ENCODE assay signal across 9 cellular contexts in genomic region chr7:151368136-151368571, GRCh38. TPM values are rescaled to one million over a fixed set of nuclear protein-coding genes. Genes with fewer than 3 reads are reported as not detected.
DNase-seq lines count a peak whose midpoint lies in the region; ATAC-seq and TF ChIP-seq lines count a peak whose summit lies in the region.
"Had no signal": no experiment of that assay in that cellular context is flagged by ENCODE, and none has a peak within 500 bp of the region (broad histone marks: within the 10 kb centered on the region; RNA-seq: fewer than 3 reads in every experiment).

No MANE protein-coding gene starts in this region.

- peak; percentile 97 for TF ChIP-seq CTCF in BE2C (IDR thresholded peaks at IDR 0.05; ENCODE audit: low read depth, low read length)
- TF ChIP-seq CTCF in colonic mucosa (IDR thresholded peaks at IDR 0.05): peak; percentile 95
- peak; percentile 95 to 98 (median 97) for TF ChIP-seq CTCF in right lobe of liver (IDR thresholded peaks at IDR 0.05)

- no peak overlapping the region for H3K9ac ChIP-seq in colonic mucosa (ENCODE audit: low read depth in 2 of 2, low read length in 2 of 2)

- H3K4me1 ChIP-seq in BE2C: peaks cover 2% of the 10 kb centered on the region; the same call in 1 of the 2 replicates
- peaks cover 5% of the 10 kb centered on the region for H3K4me1 ChIP-seq in colonic mucosa
- H3K4me1 ChIP-seq in right lobe of liver: peaks cover 0 to 11% (median 0%) of the 10 kb centered on the region in 4 donors

- no peak overlapping the region for H3K4me3 ChIP-seq in BE2C (ENCODE audit: low read depth, low read length)
- no peak overlapping the region for H3K4me3 ChIP-seq in colonic mucosa
- H3K4me3 ChIP-seq in right lobe of liver: no peak overlapping the region

- intact Hi-C loops in activated CD4-positive, alpha-beta T cell treated with anti-CD3 and anti-CD28 coated beads for 36 hours (cut with DNase I, micrococcal nuclease): loop anchor here (1.0 to 10.0 kb wide), 4 partner anchors 53 to 391 kb away; no protein-coding TSS in a partner anchor
- intact Hi-C loops in colonic mucosa (cut with DNase I): loop anchor here (5.0 kb wide), 1 partner anchor 394 kb away; no protein-coding TSS in a partner anchor
- intact Hi-C loops in right lobe of liver (cut with DNase I): no loop called here

- no peaks in the 10 kb centered on the region for H3K36me3 ChIP-seq in BE2C
- H3K36me3 ChIP-seq in colonic mucosa: no peaks in the 10 kb centered on the region
- peaks cover 0 to 23% (median 9%) of the 10 kb centered on the region in 4 donors for H3K36me3 ChIP-seq in right lobe of liver

- H3K4me1 Mint-ChIP-seq in activated CD4-positive, alpha-beta T cell treated with anti-CD3 and anti-CD28 coated beads for 36 hours: peaks cover 10% of the 10 kb centered on the region

- no peak for TF ChIP-seq POLR2A in right lobe of liver (IDR thresholded peaks at IDR 0.05)

- H3K4me3 Mint-ChIP-seq in activated CD4-positive, alpha-beta T cell treated with anti-CD3 and anti-CD28 coated beads for 36 hours: no peak overlapping the region

- H3K27ac ChIP-seq in colonic mucosa (no peak overlapping the region), right lobe of liver (no peak overlapping the region)

- no peak overlapping the region for H3K27ac Mint-ChIP-seq in activated CD4-positive, alpha-beta T cell treated with anti-CD3 and anti-CD28 coated beads for 36 hours

- CTCF ChIA-PET in activated CD4-positive, alpha-beta T cell treated with anti-CD3 and anti-CD28 coated beads for 36 hours (lab: Charles Lee): interaction anchor here (0.7 to 10.3 kb wide), 15 partner anchors 10 to 493 kb away, joined by 3 to 210 read pairs (median 5); no protein-coding TSS in a partner anchor

- ATAC-seq in GM18909 (IDR thresholded peaks at IDR 0.05; ENCODE audit: poor library complexity, unreplicated experiment) (peak; percentile 98), HG03097 (IDR thresholded peaks at IDR 0.05; ENCODE audit: low FRiP score, unreplicated experiment) (peak; percentile 93), right lobe of liver (peak; percentile 99 to 100 (median 100))
- ATAC-seq in activated CD4-positive, alpha-beta T cell treated with anti-CD3 and anti-CD28 coated beads for 36 hours: peak; percentile 100

- POLR2A ChIA-PET in activated CD4-positive, alpha-beta T cell treated with anti-CD3 and anti-CD28 coated beads for 36 hours (lab: Charles Lee): interaction anchor here (0.7 kb wide), 1 partner anchor 81 kb away, joined by 4 read pairs; no protein-coding TSS in a partner anchor

- 11% methylated on average over 6 of the region's 11 CpGs for WGBS in right lobe of liver (ENCODE audit: insufficient coverage, low coverage, low lambda C conversion rate, missing lambda C conversion rate)

- H3K27me3 ChIP-seq in BE2C (no peaks in the 10 kb centered on the region), colonic mucosa (no peaks in the 10 kb centered on the region), right lobe of liver (no peaks in the 10 kb centered on the region)

- H3K27me3 Mint-ChIP-seq in activated CD4-positive, alpha-beta T cell treated with anti-CD3 and anti-CD28 coated beads for 36 hours: no peaks in the 10 kb centered on the region

- peaks cover 27% of the 10 kb centered on the region for H3K36me3 Mint-ChIP-seq in activated CD4-positive, alpha-beta T cell treated with anti-CD3 and anti-CD28 coated beads for 36 hours (ENCODE audit: low read depth)

- H3K9me3 ChIP-seq in BE2C: no peaks in the 10 kb centered on the region
- H3K9me3 ChIP-seq in colonic mucosa: no peaks in the 10 kb centered on the region
- no peaks in the 10 kb centered on the region for H3K9me3 ChIP-seq in right lobe of liver

- DNase-seq in BE2C: peak; percentile 87
- peak; percentile 85 for DNase-seq in NCI-H2227 (lab: John Stamatoyannopoulos, UW; ENCODE audit: unreplicated experiment)
- DNase-seq in activated CD4-positive, alpha-beta T cell treated with anti-CD3 and anti-CD28 coated beads for 36 hours: peak; percentile 88
- peak; percentile 85 for DNase-seq in colonic mucosa
- DNase-seq in right lobe of liver: peak; percentile 87 to 91 (median 90)
- peak; percentile 65 to 74 (median 72) for DNase-seq in stimulated activated CD4-positive, alpha-beta T cell treated with anti-CD3 and anti-CD28 coated beads, TNF-alpha, amount 100 ng/mL, for 24 hours (ENCODE audit: low read depth in 3 of 3)

- H3K9me3 Mint-ChIP-seq in activated CD4-positive, alpha-beta T cell treated with anti-CD3 and anti-CD28 coated beads for 36 hours (ENCODE audit: low read depth): no peaks in the 10 kb centered on the region

RNA-seq across cellular contexts. Expression of gene NUB1, which starts 26.5 kb away (rescaled TPM):
- polyA plus RNA-seq in BE2C (2012; ENCODE audit: insufficient read depth, insufficient read length, low read depth): 32.4 TPM
- 10 to 100 TPM; 51.4 to 70.4 TPM for total RNA-seq in activated CD4-positive, alpha-beta T cell treated with anti-CD3 and anti-CD28 coated beads for 36 hours
- total RNA-seq in colonic mucosa: 10 to 100 TPM; 42.3 to 55.2 TPM
- 10 to 100 TPM; 21.1 to 31.3 (median 26.2) TPM for total RNA-seq in right lobe of liver

RNA-seq across cellular contexts. Expression of gene WDR86, which starts 41.7 kb away (rescaled TPM):
- polyA plus RNA-seq in BE2C (2012; ENCODE audit: insufficient read depth, insufficient read length, low read depth): 3.4 TPM
- not detected for total RNA-seq in activated CD4-positive, alpha-beta T cell treated with anti-CD3 and anti-CD28 coated beads for 36 hours
- total RNA-seq in colonic mucosa (1 to 10 TPM in 1 of 2 donors, not detected in 1; 1.2 TPM), right lobe of liver (under 1 TPM in 5 of 6 experiments, not detected in 1; 0.31 to 0.74 (median 0.44) TPM)
- total RNA-seq: T-helper 1 cell treated with Interleukin-12 subunit alpha and Interleukin-12 subunit beta and Interleukin-4 antibody, amounts not matched to agents 30 ng/mL and 1 ng/mL, for 36 hours had no signal

Comparison
In these comparisons a context has a peak if more than half of its experiments do, and no peak if none do; other contexts are left out.
1. intact Hi-C loops: an anchor here in activated CD4-positive, alpha-beta T cell treated with anti-CD3 and anti-CD28 coated beads for 36 hours (1.0 to 10.0 kb wide) and colonic mucosa (5.0 kb wide); none called in right lobe of liver.